Comparison of ENCODE assay signal across 21 cellular contexts in genomic region chr7:91080351-91080750, GRCh38.
"Had no signal": no experiment of that assay in that cellular context is flagged by ENCODE, and none has a peak within 500 bp of the region (broad histone marks: within the 10 kb centered on the region; RNA-seq: fewer than 3 reads in every experiment).

No MANE protein-coding gene starts in this region.

- H3K9me3 Mint-ChIP-seq: endodermal cell; naive thymus-derived CD8-positive, alpha-beta T cell had no signal

- H3K36me3 ChIP-seq: colonic mucosa, heart left ventricle, stomach, thoracic aorta had no signal

- H3K4me1 ChIP-seq: colonic mucosa had no signal

- DNase-seq: colonic mucosa; effector CD4-positive, alpha-beta T cell; endodermal cell; erythroblast; foreskin melanocyte; heart left ventricle; hippocampal formation; left colon; left ventricle myocardium superior; mesendoderm; naive thymus-derived CD8-positive, alpha-beta T cell; posterior cingulate gyrus; stimulated activated CD4-positive, alpha-beta T cell treated with anti-CD3 and anti-CD28 coated beads, Interleukin-12 subunit alpha, Interleukin-12 subunit beta, amount 100 ng/mL, for 4 hours; stimulated activated naive CD4-positive, alpha-beta T cell; stomach; substantia nigra; trophoblast cell had no signal

- H3K4me3 Mint-ChIP-seq: endodermal cell; naive thymus-derived CD8-positive, alpha-beta T cell had no signal

- H3K27me3 ChIP-seq: colonic mucosa, heart left ventricle, neutrophil, stomach had no signal

- H3K27ac ChIP-seq: colonic mucosa, neutrophil, stomach had no signal

- ATAC-seq: heart left ventricle; left colon; left ventricle myocardium superior; naive thymus-derived CD8-positive, alpha-beta T cell had no signal

- H3K4me3 ChIP-seq: colonic mucosa, heart left ventricle, lung, skin epidermis, stomach, thoracic aorta had no signal

- H3K36me3 Mint-ChIP-seq: naive thymus-derived CD8-positive, alpha-beta T cell had no signal

- H3K4me1 Mint-ChIP-seq: endodermal cell had no signal

- H3K27me3 Mint-ChIP-seq: naive thymus-derived CD8-positive, alpha-beta T cell had no signal

- H3K9me3 ChIP-seq: colonic mucosa, neutrophil, stomach, thoracic aorta had no signal

- H3K27ac Mint-ChIP-seq: endodermal cell; naive thymus-derived CD8-positive, alpha-beta T cell had no signal
